9 cellular contexts compared by ENCODE assay signal in the genomic region with DNA sequence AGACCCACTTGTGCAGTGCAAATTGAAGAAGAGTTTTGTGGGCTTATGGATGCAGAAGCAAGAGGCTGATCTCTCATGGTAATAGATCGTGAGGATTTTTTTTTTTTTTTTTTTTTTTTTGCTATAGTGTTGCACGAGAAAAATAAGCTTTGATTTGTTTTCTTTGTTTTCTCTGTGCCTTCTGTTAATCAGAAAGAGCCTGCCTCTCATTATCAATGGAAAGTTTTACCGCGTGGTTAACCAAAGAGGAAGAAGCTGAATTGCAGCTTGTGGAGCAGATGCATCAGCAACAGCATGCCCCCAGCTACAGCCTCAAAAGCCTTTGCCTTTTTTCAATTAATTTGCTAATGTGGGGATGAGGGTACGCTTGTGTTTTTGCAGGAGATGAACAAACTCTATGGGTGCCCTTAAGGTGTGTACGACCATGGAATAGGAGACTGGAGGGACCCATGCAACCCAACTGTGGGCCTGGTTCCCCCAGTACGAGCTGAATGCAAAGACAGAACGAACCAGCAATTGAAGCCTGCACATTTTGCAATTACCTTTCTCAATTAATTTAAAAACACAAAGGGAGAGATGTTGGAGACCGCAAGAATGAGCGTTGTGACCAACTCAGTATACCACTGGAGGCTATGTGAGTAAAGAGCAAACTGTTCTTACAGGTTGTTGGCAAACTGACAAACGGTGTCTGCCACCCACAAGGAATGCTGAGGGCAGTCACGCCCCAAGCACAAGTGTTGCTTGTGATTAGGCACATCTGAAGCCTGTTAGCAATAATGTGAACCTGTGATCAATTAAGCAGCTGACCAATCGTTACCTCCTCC. TPM values are rescaled to one million over a fixed set of nuclear protein-coding genes. Genes with fewer than 3 reads are reported as not detected.
A peak's percentile ranks its signal among the peaks of the same experiment; 100 is the strongest.
DNase-seq lines count a peak whose midpoint lies in the region; ATAC-seq lines count a peak whose summit lies in the region.
"Had no signal": no experiment of that assay in that cellular context is flagged by ENCODE, and none has a peak within 500 bp of the region (broad histone marks: within the 10 kb centered on the region; RNA-seq: fewer than 3 reads in every experiment).

No MANE protein-coding gene starts in this region.

- intact Hi-C loops in naive thymus-derived CD4-positive, alpha-beta T cell (cut with micrococcal nuclease), result no loop called here

- DNase-seq in SW480 (ENCODE audit: low spot score) (peak; percentile 39), OCI-M2 (lab: John Stamatoyannopoulos, UW; ENCODE audit: unreplicated experiment) (no peak)
- peak in 1 of 9 donors; percentile 9 for DNase-seq in naive thymus-derived CD4-positive, alpha-beta T cell
- DNase-seq: activated effector memory CD4-positive, alpha-beta T cell treated with anti-CD3 and anti-CD28 coated beads, Interleukin-2, amount 50 U/mL, for 16 hours; NCI-H2171 had no signal

- no peak overlapping the region for H3K27ac ChIP-seq in naive thymus-derived CD4-positive, alpha-beta T cell (ENCODE audit: low read depth, low read length)

- H3K4me1 Mint-ChIP-seq in naive thymus-derived CD4-positive, alpha-beta T cell, result peaks cover 4 to 38% (median 35%) of the 10 kb centered on the region in 7 donors

- H3K27me3 Mint-ChIP-seq in naive thymus-derived CD4-positive, alpha-beta T cell, result peaks cover 0 to 10% (median 0%) of the 10 kb centered on the region in 5 donors

- H3K27ac Mint-ChIP-seq in naive thymus-derived CD4-positive, alpha-beta T cell, result peak overlapping the region in 4 of 9 donors; percentile 6 to 78 (median 36)

- no peaks in the 10 kb centered on the region for H3K36me3 ChIP-seq in naive thymus-derived CD4-positive, alpha-beta T cell (ENCODE audit: control insufficient read depth in 2 of 3, insufficient read depth in 3 of 3, low read length in 3 of 3)

- peak overlapping the region in 8 of 10 donors; percentile 17 to 65 (median 52) for H3K4me3 Mint-ChIP-seq in naive thymus-derived CD4-positive, alpha-beta T cell

- peaks cover 0 to 14% (median 5%) of the 10 kb centered on the region in 11 donors for H3K9me3 Mint-ChIP-seq in naive thymus-derived CD4-positive, alpha-beta T cell

- CTCF ChIA-PET in naive thymus-derived CD4-positive, alpha-beta T cell (lab: Charles Lee), result no interaction called here

- no peaks in the 10 kb centered on the region for H3K27me3 ChIP-seq in naive thymus-derived CD4-positive, alpha-beta T cell (ENCODE audit: control insufficient read depth in 2 of 2, insufficient read depth in 2 of 2, low read length in 2 of 2)

- ATAC-seq in GM18907 (IDR thresholded peaks at IDR 0.05; ENCODE audit: unreplicated experiment) (peak; percentile 76), HG02884 (IDR thresholded peaks at IDR 0.05; ENCODE audit: unreplicated experiment) (peak; percentile 49), HG03139 (IDR thresholded peaks at IDR 0.05; ENCODE audit: unreplicated experiment) (no peak), GM18502 (IDR thresholded peaks at IDR 0.05; ENCODE audit: poor library complexity, unreplicated experiment) (no peak)
- ATAC-seq in naive thymus-derived CD4-positive, alpha-beta T cell, result no peak

- H3K36me3 Mint-ChIP-seq in naive thymus-derived CD4-positive, alpha-beta T cell, result peaks cover 0 to 3% (median 0%) of the 10 kb centered on the region in 5 donors

- H3K4me3 ChIP-seq in naive thymus-derived CD4-positive, alpha-beta T cell (ENCODE audit: low read length), result peak overlapping the region; percentile 17

- H3K4me1 ChIP-seq in naive thymus-derived CD4-positive, alpha-beta T cell (ENCODE audit: control insufficient read depth in 2 of 2, insufficient read depth in 2 of 2, low read length in 2 of 2), result peaks cover 0 to 13% of the 10 kb centered on the region in 2 donors

- H3K9me3 ChIP-seq in naive thymus-derived CD4-positive, alpha-beta T cell (ENCODE audit: control insufficient read depth in 2 of 3, low read length in 3 of 3), result no peaks in the 10 kb centered on the region

- POLR2A ChIA-PET in naive thymus-derived CD4-positive, alpha-beta T cell (lab: Charles Lee), result no interaction called here

RNA-seq across cellular contexts. Expression of gene SPRY2, which starts 58.6 kb away (rescaled TPM):
- total RNA-seq in naive thymus-derived CD4-positive, alpha-beta T cell, result 1 to 10 TPM in 1 of 5 experiments, under 1 TPM in 2, not detected in 2; 0.13 to 1.2 (median 0.16) TPM
- polyA plus RNA-seq in naive thymus-derived CD4-positive, alpha-beta T cell, result not detected

Comparison
In these comparisons a context has a peak if more than half of its experiments do, and no peak if none do; other contexts are left out.
1. ATAC-seq: peak in GM18907 (single experiment) and HG02884 (single experiment); none in naive thymus-derived CD4-positive, alpha-beta T cell (single experiment), HG03139 (single experiment) and GM18502 (single experiment).